8 cellular contexts compared by ENCODE assay signal in the genomic region with DNA sequence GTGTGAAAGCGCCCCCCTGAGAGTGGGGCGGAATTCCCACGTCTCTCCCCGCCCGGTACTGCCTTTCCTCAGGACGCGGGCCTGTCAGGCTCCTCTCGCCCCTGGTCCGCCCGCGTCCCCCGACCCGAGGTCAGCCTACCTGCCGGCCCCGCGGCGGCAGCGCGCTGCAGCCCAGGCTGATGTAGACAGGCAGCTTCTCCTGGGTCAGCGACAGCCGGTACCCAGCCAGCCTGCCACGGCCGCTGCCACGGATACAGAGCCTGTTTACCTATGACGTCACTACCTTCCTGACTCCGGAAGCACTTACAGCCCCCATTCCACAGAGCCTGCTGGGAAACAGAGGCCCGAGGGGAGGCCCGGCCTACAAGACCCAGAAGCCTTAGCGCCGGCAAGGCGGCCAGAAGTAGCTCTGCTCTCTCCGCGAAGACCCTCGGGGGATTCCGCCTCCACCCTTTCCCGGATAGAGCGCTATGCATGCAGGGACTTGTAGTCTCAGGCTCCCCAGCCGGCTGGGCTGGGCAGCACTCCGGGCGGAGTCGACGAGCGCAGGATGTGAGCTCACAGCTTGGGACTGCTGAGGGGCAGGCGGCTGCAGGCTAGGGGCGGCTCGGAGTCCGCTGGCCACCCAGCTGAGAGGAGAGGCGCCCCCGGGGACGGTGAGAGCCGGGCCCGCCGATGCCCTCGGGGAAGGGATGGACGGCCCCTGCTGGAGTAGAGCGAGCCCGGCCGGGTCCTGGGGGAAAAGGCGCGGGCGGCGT. TPM values are rescaled to one million over a fixed set of nuclear protein-coding genes. Genes with fewer than 3 reads are reported as not detected.
DNase-seq lines count a peak whose midpoint lies in the region; ATAC-seq and TF ChIP-seq lines count a peak whose summit lies in the region.

Gene IFT20, minus strand, starts transcription at position 272 of the 758 bp plus-strand sequence. CDS start 3,487 bp downstream, outside the sequence.
Gene TNFAIP1, plus strand, starts transcription at position 561 of the 758 bp plus-strand sequence. CDS start 3,761 bp downstream, outside the sequence.

- DNase-seq in AG20443 (ENCODE audit: low spot score) (peak; percentile 96), NCI-H510A (lab: John Stamatoyannopoulos, UW) (peak; percentile 98), cerebellum (ENCODE audit: low spot score) (peak; percentile 98), islet precursor cell (peak; percentile 100)
- DNase-seq in activated CD4-positive, alpha-beta T cell treated with anti-CD3 and anti-CD28 coated beads for 1 hour, result peak; percentile 97
- DNase-seq in stimulated activated CD4-positive, alpha-beta T cell treated with anti-CD3 and anti-CD28 coated beads, Interleukin-12 subunit alpha, Interleukin-12 subunit beta, amount 100 ng/mL, for 48 hours (ENCODE audit: low read depth in 2 of 3, low spot score in 1 of 3), result peak; percentile 92 to 97 (median 96)

- ATAC-seq in HG03432 (IDR thresholded peaks at IDR 0.05; ENCODE audit: unreplicated experiment), result peak; percentile 94

- TF ChIP-seq POLR2A in GM19099 (IDR thresholded peaks at IDR 0.05; ENCODE audit: extremely low read depth, insufficient read length, low read depth), result peak; percentile 79

RNA-seq across cellular contexts. Expression of gene IFT20, which starts in this region (rescaled TPM):
- 29.6 TPM for total RNA-seq in cerebellum

RNA-seq across cellular contexts. Expression of gene TNFAIP1, which starts in this region (rescaled TPM):
- 39.1 TPM for total RNA-seq in cerebellum

Comparison
In these comparisons a context has a peak if more than half of its experiments do, and no peak if none do; other contexts are left out.
1. Peak in every context shown above with its lines: DNase-seq and ATAC-seq.